28 cellular contexts compared by ENCODE assay signal in genomic region chr14:53384536-53384935, GRCh38.
"Had no signal": no experiment of that assay in that cellular context is flagged by ENCODE, and none has a peak within 500 bp of the region (broad histone marks: within the 10 kb centered on the region; RNA-seq: fewer than 3 reads in every experiment).

No MANE protein-coding gene starts in this region.

- H3K4me3 ChIP-seq: cardiac muscle cell, K562 had no signal

- H3K9me3 Mint-ChIP-seq: activated CD4-positive, alpha-beta memory T cell treated with anti-CD3 and anti-CD28 coated beads for 36 hours; activated CD4-positive, alpha-beta T cell treated with anti-CD3 and anti-CD28 coated beads, Interleukin-2, amount 10 ng/mL, durations not matched to agents 7 days and 5 days; activated naive CD4-positive, alpha-beta T cell treated with anti-CD3 and anti-CD28 coated beads for 36 hours; activated T-helper 17 cell treated with anti-CD3 and anti-CD28 coated beads, Interleukin-2, amount 50 U/mL, for 72 hours; brain; T-cell had no signal

- H3K36me3 Mint-ChIP-seq: activated CD4-positive, alpha-beta memory T cell treated with anti-CD3 and anti-CD28 coated beads for 36 hours; activated naive CD8-positive, alpha-beta T cell; brain; T-cell had no signal

- H3K27ac ChIP-seq: cardiac muscle cell, VCaP had no signal

- DNase-seq: activated CD4-positive, alpha-beta memory T cell treated with anti-CD3 and anti-CD28 coated beads for 36 hours; activated CD4-positive, alpha-beta T cell treated with anti-CD3 and anti-CD28 coated beads, Interleukin-2, amount 10 ng/mL, durations not matched to agents 7 days and 5 days; activated CD4-positive, CD25-positive, alpha-beta regulatory T cell; activated gamma-delta T cell; activated naive CD4-positive, alpha-beta T cell treated with anti-CD3 and anti-CD28 coated beads for 36 hours; activated T-cell treated with anti-CD3 and anti-CD28 coated beads for 4 hours; activated T-cell treated with anti-CD3 and anti-CD28 coated beads, Interleukin-2, amount 50 U/mL, for 48 hours; Kasumi-1; NCI-H1048; NCI-H1417; NCI-H1930; NCI-H2171; NCI-H2227 treated with DMSO at 0.1 percent for 48 hours; NCI-H446 treated with DMSO at 0.1 percent for 48 hours; NCI-H524 treated with DMSO at 0.1 percent for 48 hours; NCI-H748 treated with DMSO at 0.1 percent for 48 hours; SIG-M5; T-cell; T-helper 2 cell; T1000 had no signal

- FAIRE-seq: astrocyte, K562, TTC549 had no signal

- H3K27me3 ChIP-seq: cardiac muscle cell had no signal

- H3K27me3 Mint-ChIP-seq: activated CD4-positive, alpha-beta memory T cell treated with anti-CD3 and anti-CD28 coated beads for 36 hours; activated CD4-positive, alpha-beta T cell treated with anti-CD3 and anti-CD28 coated beads, Interleukin-2, amount 10 ng/mL, durations not matched to agents 7 days and 5 days; activated naive CD8-positive, alpha-beta T cell; activated T-helper 17 cell treated with anti-CD3 and anti-CD28 coated beads, Interleukin-2, amount 50 U/mL, for 72 hours; brain; T-cell had no signal

- H3K36me3 ChIP-seq: cardiac muscle cell had no signal

- H3K4me1 Mint-ChIP-seq: activated CD4-positive, alpha-beta T cell treated with anti-CD3 and anti-CD28 coated beads, Interleukin-2, amount 10 ng/mL, durations not matched to agents 7 days and 5 days; activated T-helper 17 cell treated with anti-CD3 and anti-CD28 coated beads, Interleukin-2, amount 50 U/mL, for 72 hours; brain; T-cell had no signal

- H3K27ac Mint-ChIP-seq: activated CD4-positive, alpha-beta memory T cell treated with anti-CD3 and anti-CD28 coated beads for 36 hours; activated CD4-positive, alpha-beta T cell treated with anti-CD3 and anti-CD28 coated beads, Interleukin-2, amount 10 ng/mL, durations not matched to agents 7 days and 5 days; activated naive CD4-positive, alpha-beta T cell treated with anti-CD3 and anti-CD28 coated beads for 36 hours; activated naive CD8-positive, alpha-beta T cell; activated T-helper 17 cell treated with anti-CD3 and anti-CD28 coated beads, Interleukin-2, amount 50 U/mL, for 72 hours; brain; T-cell had no signal

- ATAC-seq: activated T-helper 17 cell treated with anti-CD3 and anti-CD28 coated beads, Interleukin-2, amount 50 U/mL, for 72 hours; K562; T-cell had no signal

- H3K4me3 Mint-ChIP-seq: activated CD4-positive, alpha-beta memory T cell treated with anti-CD3 and anti-CD28 coated beads for 36 hours; activated CD4-positive, alpha-beta T cell treated with anti-CD3 and anti-CD28 coated beads, Interleukin-2, amount 10 ng/mL, durations not matched to agents 7 days and 5 days; activated naive CD4-positive, alpha-beta T cell treated with anti-CD3 and anti-CD28 coated beads for 36 hours; activated naive CD8-positive, alpha-beta T cell; activated T-helper 17 cell treated with anti-CD3 and anti-CD28 coated beads, Interleukin-2, amount 50 U/mL, for 72 hours; brain; T-cell had no signal
